Comparison of ENCODE assay signal across 14 cellular contexts in genomic region chr6:166620478-166621113, GRCh38. TPM values are rescaled to one million over a fixed set of nuclear protein-coding genes. Genes with fewer than 3 reads are reported as not detected.
DNase-seq lines count a peak whose midpoint lies in the region; ATAC-seq and TF ChIP-seq lines count a peak whose summit lies in the region.
"Had no signal": no experiment of that assay in that cellular context is flagged by ENCODE, and none has a peak within 500 bp of the region (broad histone marks: within the 10 kb centered on the region; RNA-seq: fewer than 3 reads in every experiment).

No MANE protein-coding gene starts in this region.

- H3K27me3 ChIP-seq in AG04450 (ENCODE audit: control insufficient read depth, insufficient read depth, low read length), result no peaks in the 10 kb centered on the region

- H3K9me3 ChIP-seq in AG04450 (ENCODE audit: control insufficient read depth, insufficient read depth, low read length), result peaks cover 3% of the 10 kb centered on the region

- DNase-seq in AG04450 (ENCODE audit: low read depth, low spot score) (no peak), amniotic epithelial cell (ENCODE audit: low read depth) (peak; percentile 27), fibroblast of mammary gland (ENCODE audit: low read depth) (no peak), osteocyte (ENCODE audit: extremely low spot score, unreplicated experiment) (peak; percentile 68), islet precursor cell (no peak), EL (no peak), T-cell (no peak)
- DNase-seq: DND-41, MM.1S, NCI-H446, retina had no signal

- peaks cover 93% of the 10 kb centered on the region for H3K4me1 Mint-ChIP-seq in osteocyte (ENCODE audit: unreplicated experiment)
- peaks cover 0 to 4% (median under 1%) of the 10 kb centered on the region in 3 donors for H3K4me1 Mint-ChIP-seq in T-cell

- ATAC-seq in HG03108 (IDR thresholded peaks at IDR 0.05; ENCODE audit: unreplicated experiment), result no peak
- no peak for ATAC-seq in T-cell (replicated peaks in 1 of 4)

- CTCF ChIA-PET in AG04450 (lab: Charles Lee), result interaction anchor here (1.4 kb wide), 1 partner anchor 106 kb away, joined by 4 read pairs; no protein-coding TSS in a partner anchor
- CTCF ChIA-PET in T-cell (lab: Charles Lee), result interaction anchor here (0.5 to 0.7 kb wide), 2 partner anchors 239 to 341 kb away, joined by 3 to 4 read pairs; no protein-coding TSS in a partner anchor

- TF ChIP-seq CTCF in AG04450 (IDR thresholded peaks at IDR 0.05; ENCODE audit: low read depth, low read length), result no peak
- TF ChIP-seq CTCF in fibroblast of mammary gland (conservative IDR thresholded peaks at IDR 0.05; ENCODE audit: control insufficient read depth, insufficient read depth, low read depth, low read length), result no peak
- TF ChIP-seq CTCF in osteocyte (IDR thresholded peaks at IDR 0.05), result no peak

- H3K36me3 Mint-ChIP-seq in osteocyte (ENCODE audit: unreplicated experiment), result peaks cover 12% of the 10 kb centered on the region
- H3K36me3 Mint-ChIP-seq in T-cell, result peaks cover 7% of the 10 kb centered on the region

- POLR2A ChIA-PET in AG04450 (lab: Yijun Ruan, JAX) (no interaction called here), T-cell (lab: Charles Lee) (no interaction called here)

- H3K27me3 Mint-ChIP-seq in osteocyte (ENCODE audit: unreplicated experiment) (no peaks in the 10 kb centered on the region), T-cell (peaks cover 10 to 23% of the 10 kb centered on the region in 2 donors)

- no peaks in the 10 kb centered on the region for H3K9me3 Mint-ChIP-seq in osteocyte (ENCODE audit: unreplicated experiment)
- H3K9me3 Mint-ChIP-seq in T-cell, result no peaks in the 10 kb centered on the region

- H3K4me3 Mint-ChIP-seq in osteocyte (ENCODE audit: unreplicated experiment), result no peak overlapping the region
- H3K4me3 Mint-ChIP-seq in T-cell, result no peak overlapping the region

- H3K27ac Mint-ChIP-seq in osteocyte (ENCODE audit: unreplicated experiment), result peak overlapping the region; percentile 93
- no peak overlapping the region for H3K27ac Mint-ChIP-seq in T-cell

- H3K4me3 ChIP-seq in AG04450 (ENCODE audit: low read depth, low read length), result no peak overlapping the region; the same call in 1 of the 2 replicates
- H3K4me3 ChIP-seq in fibroblast of mammary gland (ENCODE audit: control insufficient read depth, low read depth, low read length), result peak overlapping the region; percentile 10
- H3K4me3 ChIP-seq: cardiac muscle cell had no signal

- H3K27ac ChIP-seq in AG04450 (ENCODE audit: low read depth, low read length), result peak overlapping the region; percentile 66
- H3K27ac ChIP-seq: cardiac muscle cell, HL-60 had no signal

RNA-seq across cellular contexts. Expression of gene RPS6KA2, which starts 6.5 kb away (rescaled TPM):
- 70.9 and 76.6 TPM in 2 replicates for polyA plus RNA-seq in AG04450 (2011; rRNA removed)
- polyA minus RNA-seq in AG04450 (2011; rRNA and poly(A)+ RNA removed), result 86.5 and 107 TPM in 2 replicates
- total RNA-seq in osteocyte, result 89.9 and 102 TPM in 2 replicates
- 10 to 100 TPM in 3 of 5 donors, 1 to 10 TPM in 2; 4.1 to 21.5 (median 12.4) TPM for total RNA-seq in T-cell

RNA-seq across cellular contexts. Expression of gene RAMACL, which starts 34.1 kb away (rescaled TPM):
- polyA plus RNA-seq in AG04450 (2011; rRNA removed), result 0.77 and 0.87 TPM in 2 replicates
- polyA minus RNA-seq in AG04450 (2011; rRNA and poly(A)+ RNA removed), result 2.8 and 3.5 TPM in 2 replicates
- 2.5 and 3.6 TPM in 2 replicates for total RNA-seq in osteocyte
- total RNA-seq in T-cell, result 1 to 10 TPM in 3 of 5 donors, under 1 TPM in 2; 0.47 to 2.8 (median 1.2) TPM

Comparison
In these comparisons a context has a peak if more than half of its experiments do, and no peak if none do; other contexts are left out.
1. DNase-seq: peak in amniotic epithelial cell (single experiment) and osteocyte (single experiment); none in AG04450 (single experiment), fibroblast of mammary gland (single experiment), islet precursor cell (single experiment), EL (single experiment) and T-cell (0 of 34).